10 cellular contexts compared by ENCODE assay signal in genomic region chr9:92607773-92608172, GRCh38.
DNase-seq lines count a peak whose midpoint lies in the region; ATAC-seq and TF ChIP-seq lines count a peak whose summit lies in the region.
"Had no signal": no experiment of that assay in that cellular context is flagged by ENCODE, and none has a peak within 500 bp of the region (broad histone marks: within the 10 kb centered on the region; RNA-seq: fewer than 3 reads in every experiment).

No MANE protein-coding gene starts in this region.

- H3K14ac ChIP-seq in mesenchymal stem cell (ENCODE audit: low read length in 2 of 2), result no peak overlapping the region

- H3K4me3 ChIP-seq in BJ (ENCODE audit: low read depth, low read length), result no peak overlapping the region
- H3K4me3 ChIP-seq in astrocyte of the spinal cord (ENCODE audit: low read depth, low read length), result no peak overlapping the region
- peak overlapping the region in 1 of 2 experiments; percentile 41 for H3K4me3 ChIP-seq in mesenchymal stem cell (ENCODE audit: insufficient read depth in 1 of 2, low read depth in 1 of 2, low read length in 2 of 2)
- H3K4me3 ChIP-seq: SJSA1 had no signal

- H2AFZ ChIP-seq in mesenchymal stem cell (ENCODE audit: low read depth, low read length), result no peak overlapping the region

- CTCF ChIA-PET in BJ (lab: Yijun Ruan, JAX), result interaction anchor here (0.6 to 1.7 kb wide), 3 partner anchors 13 to 183 kb away, joined by 3 to 7 read pairs (median 4); partner anchors contain the start of gene OMD

- no peak for TF ChIP-seq CTCF in BJ (IDR thresholded peaks at IDR 0.05; ENCODE audit: insufficient read depth, low read depth, low read length)
- no peak for TF ChIP-seq CTCF in astrocyte of the spinal cord (IDR thresholded peaks at IDR 0.05; ENCODE audit: low read depth, low read length)

- POLR2A ChIA-PET in BJ (lab: Charles Lee), result no interaction called here

- no peak overlapping the region for H2BK12ac ChIP-seq in mesenchymal stem cell (ENCODE audit: low read length in 2 of 2)

- no peak overlapping the region for H4K8ac ChIP-seq in mesenchymal stem cell (ENCODE audit: low read length)

- DNase-seq in BJ (ENCODE audit: low read depth), result peak; percentile 57
- peak; percentile 51 to 52 for DNase-seq in NCI-H187 (lab: John Stamatoyannopoulos, UW)
- peak; percentile 84 for DNase-seq in astrocyte of the spinal cord (ENCODE audit: low read depth, low spot score)
- DNase-seq in mesenchymal stem cell, result peak; percentile 9
- no peak for DNase-seq in T1000 (lab: John Stamatoyannopoulos, UW)
- DNase-seq in stimulated activated CD4-positive, alpha-beta T cell treated with anti-CD3 and anti-CD28 coated beads, Interleukin-2, amount 100 ng/mL, for 48 hours, result no peak
- no peak for DNase-seq in HPDE6-E6E7 (ENCODE audit: extremely low spot score)

- H3K9ac ChIP-seq in mesenchymal stem cell (ENCODE audit: low read length), result peak overlapping the region; percentile 72

- H3K4me2 ChIP-seq in mesenchymal stem cell (ENCODE audit: low read length, poor library complexity, severe bottlenecking), result peak overlapping the region; percentile 13

- H2BK5ac ChIP-seq in mesenchymal stem cell (ENCODE audit: low read depth, low read length, poor library complexity, severe bottlenecking), result no peak overlapping the region

- no peak overlapping the region for H3K27ac ChIP-seq in mesenchymal stem cell (ENCODE audit: low read length, poor library complexity, severe bottlenecking)
- H3K27ac ChIP-seq: HL-60, SJSA1 had no signal

- H3K9me3 ChIP-seq in mesenchymal stem cell (ENCODE audit: control insufficient read depth, low read length), result no peaks in the 10 kb centered on the region
- H3K9me3 ChIP-seq: SJSA1 had no signal

- H3K79me1 ChIP-seq in mesenchymal stem cell (replicated peaks; ENCODE audit: low read length, poor library complexity, severe bottlenecking), result no peaks in the 10 kb centered on the region

- H3K36me3 ChIP-seq in BJ (ENCODE audit: control insufficient read depth, insufficient read depth, low read length), result no peaks in the 10 kb centered on the region
- peaks cover 16 to 24% of the 10 kb centered on the region in 2 experiments for H3K36me3 ChIP-seq in mesenchymal stem cell (ENCODE audit: control insufficient read depth in 1 of 2, insufficient read depth in 2 of 2, low read depth in 1 of 2, low read length in 2 of 2)

- 55% methylated on average over 4 of the region's 4 CpGs for WGBS in mesenchymal stem cell

- in situ Hi-C loops in astrocyte of the spinal cord (cut with HindIII; ENCODE audit: low sequenced_read_pairs), result no loop called here

- no peak overlapping the region for H3K4ac ChIP-seq in mesenchymal stem cell (ENCODE audit: low read depth in 1 of 2, low read length in 2 of 2)

- peaks cover 6% of the 10 kb centered on the region for H3K4me1 ChIP-seq in mesenchymal stem cell (ENCODE audit: control insufficient read depth, insufficient read depth, low read depth, low read length)

- no peak overlapping the region for H3K23ac ChIP-seq in mesenchymal stem cell (ENCODE audit: low read length in 2 of 2)

- H3K27me3 ChIP-seq in BJ (ENCODE audit: control insufficient read depth, insufficient read depth, low read length), result no peaks in the 10 kb centered on the region
- H3K27me3 ChIP-seq in mesenchymal stem cell (ENCODE audit: control insufficient read depth in 1 of 2, insufficient read depth in 1 of 2, low read length in 2 of 2), result no peaks in the 10 kb centered on the region
- H3K27me3 ChIP-seq: SJSA1 had no signal

- H2AK5ac ChIP-seq in mesenchymal stem cell (ENCODE audit: low read length, severe bottlenecking), result no peak overlapping the region

- ATAC-seq in HG03097 (IDR thresholded peaks at IDR 0.05; ENCODE audit: low FRiP score, unreplicated experiment), result no peak

- no peak overlapping the region for H2BK120ac ChIP-seq in mesenchymal stem cell (ENCODE audit: low read depth, low read length)

- H2BK15ac ChIP-seq in mesenchymal stem cell (ENCODE audit: low read depth, poor library complexity, severe bottlenecking), result no peak overlapping the region

- no peak overlapping the region for H4K91ac ChIP-seq in mesenchymal stem cell (ENCODE audit: low read length)

- H3K18ac ChIP-seq in mesenchymal stem cell (ENCODE audit: low read depth in 1 of 2, low read length in 2 of 2), result no peak overlapping the region

Comparison
In these comparisons a context has a peak if more than half of its experiments do, and no peak if none do; other contexts are left out.
1. DNase-seq: peak in BJ (single experiment), NCI-H187 (2 of 2), astrocyte of the spinal cord (single experiment) and mesenchymal stem cell (single experiment); none in T1000 (single experiment), stimulated activated CD4-positive, alpha-beta T cell treated with anti-CD3 and anti-CD28 coated beads, Interleukin-2, amount 100 ng/mL, for 48 hours (0 of 2) and HPDE6-E6E7 (single experiment).